In the genomic region with DNA sequence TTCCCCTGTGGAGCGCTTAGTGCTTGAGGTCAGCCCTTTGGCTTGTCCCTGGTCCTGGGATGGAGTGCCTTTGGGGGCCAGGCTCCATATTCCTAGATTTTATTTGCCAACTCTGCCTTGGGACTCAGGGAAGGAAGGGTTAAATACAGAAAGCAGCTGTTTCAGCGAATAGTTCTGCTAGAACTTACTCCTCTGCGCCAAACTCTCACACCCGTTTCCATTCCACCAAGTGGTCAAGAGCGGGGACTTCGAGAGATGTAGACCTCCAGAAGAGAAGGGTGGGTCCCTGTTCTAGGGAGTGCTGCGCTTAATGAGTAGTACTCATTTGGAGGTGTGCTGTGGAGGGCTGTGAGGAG, we compare ENCODE assay signal across 1 cellular context.
TF ChIP-seq lines count a peak whose summit lies in the region.

No MANE protein-coding gene starts in this region.

TF ChIP-seq in liver, 16 proteins besides CTCF, POLR2A, EP300 and RAD21 (continued from another document):
- TF ChIP-seq, protein P1, sequence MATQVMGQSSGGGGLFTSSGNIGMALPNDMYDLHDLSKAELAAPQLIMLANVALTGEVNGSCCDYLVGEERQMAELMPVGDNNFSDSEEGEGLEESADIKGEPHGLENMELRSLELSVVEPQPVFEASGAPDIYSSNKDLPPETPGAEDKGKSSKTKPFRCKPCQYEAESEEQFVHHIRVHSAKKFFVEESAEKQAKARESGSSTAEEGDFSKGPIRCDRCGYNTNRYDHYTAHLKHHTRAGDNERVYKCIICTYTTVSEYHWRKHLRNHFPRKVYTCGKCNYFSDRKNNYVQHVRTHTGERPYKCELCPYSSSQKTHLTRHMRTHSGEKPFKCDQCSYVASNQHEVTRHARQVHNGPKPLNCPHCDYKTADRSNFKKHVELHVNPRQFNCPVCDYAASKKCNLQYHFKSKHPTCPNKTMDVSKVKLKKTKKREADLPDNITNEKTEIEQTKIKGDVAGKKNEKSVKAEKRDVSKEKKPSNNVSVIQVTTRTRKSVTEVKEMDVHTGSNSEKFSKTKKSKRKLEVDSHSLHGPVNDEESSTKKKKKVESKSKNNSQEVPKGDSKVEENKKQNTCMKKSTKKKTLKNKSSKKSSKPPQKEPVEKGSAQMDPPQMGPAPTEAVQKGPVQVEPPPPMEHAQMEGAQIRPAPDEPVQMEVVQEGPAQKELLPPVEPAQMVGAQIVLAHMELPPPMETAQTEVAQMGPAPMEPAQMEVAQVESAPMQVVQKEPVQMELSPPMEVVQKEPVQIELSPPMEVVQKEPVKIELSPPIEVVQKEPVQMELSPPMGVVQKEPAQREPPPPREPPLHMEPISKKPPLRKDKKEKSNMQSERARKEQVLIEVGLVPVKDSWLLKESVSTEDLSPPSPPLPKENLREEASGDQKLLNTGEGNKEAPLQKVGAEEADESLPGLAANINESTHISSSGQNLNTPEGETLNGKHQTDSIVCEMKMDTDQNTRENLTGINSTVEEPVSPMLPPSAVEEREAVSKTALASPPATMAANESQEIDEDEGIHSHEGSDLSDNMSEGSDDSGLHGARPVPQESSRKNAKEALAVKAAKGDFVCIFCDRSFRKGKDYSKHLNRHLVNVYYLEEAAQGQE (IDR thresholded peaks at IDR 0.05), result no peak
- TF ChIP-seq, protein P2, sequence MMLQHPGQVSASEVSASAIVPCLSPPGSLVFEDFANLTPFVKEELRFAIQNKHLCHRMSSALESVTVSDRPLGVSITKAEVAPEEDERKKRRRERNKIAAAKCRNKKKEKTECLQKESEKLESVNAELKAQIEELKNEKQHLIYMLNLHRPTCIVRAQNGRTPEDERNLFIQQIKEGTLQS (IDR thresholded peaks at IDR 0.05), result no peak
- TF ChIP-seq GABPA (IDR thresholded peaks at IDR 0.05 in 1 of 2, conservative IDR thresholded peaks at IDR 0.05 in 1 of 2), result no peak
- no peak for TF ChIP-seq HNF4A (conservative IDR thresholded peaks at IDR 0.05)
TF ChIP-seq in liver: peak in this region for 0.
